Comparison of ENCODE assay signal across 8 cellular contexts in the genomic region with DNA sequence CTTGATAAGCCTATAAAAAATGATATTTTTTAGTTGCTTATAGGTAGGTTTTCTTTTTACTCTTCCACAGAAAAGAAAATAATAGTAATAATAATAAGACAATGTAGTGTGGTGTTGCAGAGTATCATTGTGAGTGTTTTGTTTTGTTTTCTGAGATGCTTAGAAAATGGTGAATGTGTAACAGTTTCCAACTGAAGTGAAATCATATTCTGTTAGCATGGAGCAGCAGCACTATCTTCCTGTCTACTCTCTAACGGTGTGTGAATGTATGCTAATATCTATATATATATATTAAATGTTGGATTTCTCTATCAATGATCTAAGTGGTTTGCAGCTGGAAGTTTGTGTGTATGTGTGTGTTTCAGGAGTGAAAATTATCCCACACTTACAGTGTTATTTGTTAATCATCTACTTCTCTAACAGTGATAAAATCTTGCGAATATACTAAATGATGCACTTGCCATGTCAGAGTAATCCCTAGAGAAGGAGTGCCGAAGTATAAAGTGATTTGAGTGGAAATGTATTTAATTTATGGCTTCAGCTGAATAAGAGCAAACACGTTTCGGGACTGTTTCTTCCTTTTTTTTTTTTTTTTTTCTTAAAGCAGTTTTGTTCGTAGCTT. TPM values are rescaled to one million over a fixed set of nuclear protein-coding genes. Genes with fewer than 3 reads are reported as not detected.
DNase-seq lines count a peak whose midpoint lies in the region; ATAC-seq and TF ChIP-seq lines count a peak whose summit lies in the region.

No MANE protein-coding gene starts in this region.

- peak overlapping the region; percentile 54 for H3K9ac ChIP-seq in Karpas-422 (ENCODE audit: low read length)

- no peaks in the 10 kb centered on the region for H3K27me3 ChIP-seq in Karpas-422 (ENCODE audit: low read length)

- peaks cover 20% of the 10 kb centered on the region for H3K4me1 Mint-ChIP-seq in MCF 10A (ENCODE audit: insufficient read depth, unreplicated experiment)
- H3K4me1 Mint-ChIP-seq in nephron progenitor cell, result peaks cover 73% of the 10 kb centered on the region

- no peaks in the 10 kb centered on the region for H3K36me3 ChIP-seq in Karpas-422 (ENCODE audit: insufficient read depth, low read length)

- H3K27me3 Mint-ChIP-seq in MCF 10A (ENCODE audit: insufficient read depth, unreplicated experiment), result no peaks in the 10 kb centered on the region
- peaks cover 3% of the 10 kb centered on the region for H3K27me3 Mint-ChIP-seq in nephron progenitor cell (ENCODE audit: low read depth, poor library complexity)

- no peaks in the 10 kb centered on the region for H3K9me2 ChIP-seq in Karpas-422 (replicated peaks; ENCODE audit: insufficient read depth, low read length)

- peak overlapping the region; percentile 74 for H2AFZ ChIP-seq in Karpas-422 (ENCODE audit: low read length)

- H3K9me3 ChIP-seq in Karpas-422 (ENCODE audit: low read length), result no peaks in the 10 kb centered on the region

- H3K4me3 Mint-ChIP-seq in MCF 10A (ENCODE audit: unreplicated experiment), result peak overlapping the region; percentile 45
- H3K4me3 Mint-ChIP-seq in nephron progenitor cell, result peak overlapping the region; percentile 78

- no TSS peak for BruUV-seq in MCF 10A (replicated peaks; lab: Mats Ljungman, UMichigan)

- H3K4me2 ChIP-seq in Karpas-422 (ENCODE audit: low read depth, low read length, poor library complexity, severe bottlenecking), result peak overlapping the region; percentile 91

- H3K27ac ChIP-seq in C4-2B (peak overlapping the region; percentile 80; the same call in 1 of the 2 replicates), Karpas-422 (ENCODE audit: low read length) (peak overlapping the region; percentile 58)

- peaks cover 6% of the 10 kb centered on the region for H3K36me3 Mint-ChIP-seq in MCF 10A (ENCODE audit: insufficient read depth, unreplicated experiment)
- H3K36me3 Mint-ChIP-seq in nephron progenitor cell (ENCODE audit: low read depth), result peaks cover 10% of the 10 kb centered on the region

- H3K27ac Mint-ChIP-seq in MCF 10A (ENCODE audit: low read depth, unreplicated experiment) (no peak overlapping the region), nephron progenitor cell (peak overlapping the region; percentile 21)

- H3K79me2 ChIP-seq in Karpas-422 (ENCODE audit: low read length), result no peaks in the 10 kb centered on the region

- DNase-seq in Karpas-422 (no peak), MCF 10A (ENCODE audit: unreplicated experiment) (no peak), nephron progenitor cell (no peak), occipital lobe (lab: John Stamatoyannopoulos, UW) (no peak), retina (no peak)
- DNase-seq in stimulated activated CD4-positive, alpha-beta T cell treated with anti-CD3 and anti-CD28 coated beads, Interleukin-4, amount 100 ng/mL, for 1 hour, result no peak

- POLR2A ChIA-PET in MCF 10A (lab: Yijun Ruan, JAX), result interaction anchor here (0.7 to 2.3 kb wide), 14 partner anchors 9 to 271 kb away, joined by 3 to 9 read pairs (median 3); partner anchors contain the start of gene PRKACB

- H4K20me1 ChIP-seq in Karpas-422 (ENCODE audit: insufficient read depth, low read depth, low read length), result no peaks in the 10 kb centered on the region

- intact Hi-C loops in MCF 10A (cut with micrococcal nuclease), result no loop called here

- H3K4me1 ChIP-seq in Karpas-422 (ENCODE audit: low read length), result peaks cover 54% of the 10 kb centered on the region

- ATAC-seq in GM21381 (IDR thresholded peaks at IDR 0.05; ENCODE audit: unreplicated experiment), result no peak

- H3K9me3 Mint-ChIP-seq in MCF 10A (ENCODE audit: unreplicated experiment) (no peaks in the 10 kb centered on the region), nephron progenitor cell (peaks cover 10% of the 10 kb centered on the region)

- TF ChIP-seq CTCF in C4-2B (conservative IDR thresholded peaks at IDR 0.05) (no peak), MCF 10A (IDR thresholded peaks at IDR 0.05; ENCODE audit: unreplicated experiment) (no peak), nephron progenitor cell (IDR thresholded peaks at IDR 0.05) (no peak)

- CTCF ChIA-PET in MCF 10A (lab: Yijun Ruan, JAX), result interaction anchor here (0.6 to 0.7 kb wide), 2 partner anchors 130 to 470 kb away, joined by 4 read pairs; no protein-coding TSS in a partner anchor

- H3K4me3 ChIP-seq in Karpas-422 (ENCODE audit: low read length), result peak overlapping the region; percentile 52

RNA-seq across cellular contexts. Expression of gene SAMD13, which starts 0.4 kb away (rescaled TPM):
- total RNA-seq in Karpas-422 (2014; rRNA removed; shearing (Covaris generic); ENCODE audit: low replicate concordance), result 1.6 and 3.1 TPM in 2 replicates
- total RNA-seq in MCF 10A (2022), result 1.2 and 1.3 TPM in 2 replicates
- total RNA-seq in occipital lobe, result 4.5 TPM
